8 cellular contexts compared by ENCODE assay signal in genomic region chr3:14144423-14145075, GRCh38. TPM values are rescaled to one million over a fixed set of nuclear protein-coding genes. Genes with fewer than 3 reads are reported as not detected.
DNase-seq lines count a peak whose midpoint lies in the region; ATAC-seq, FAIRE-seq and TF ChIP-seq lines count a peak whose summit lies in the region.

No MANE protein-coding gene starts in this region.

- H3K4me1 ChIP-seq in A549 (peaks cover 31% of the 10 kb centered on the region), left lung (peaks cover 25 to 41% of the 10 kb centered on the region in 2 donors)

- no peaks in the 10 kb centered on the region for H3K9me3 Mint-ChIP-seq in activated B cell treated with CpG ODN at 0.5 μM for 24 hours

- peak overlapping the region; percentile 57 for H3K4me3 Mint-ChIP-seq in activated B cell treated with CpG ODN at 0.5 μM for 24 hours

- H3K27me3 Mint-ChIP-seq in activated B cell treated with CpG ODN at 0.5 μM for 24 hours = no peaks in the 10 kb centered on the region

- DNase-seq in A549 (ENCODE audit: low read depth in 1 of 2, low spot score in 1 of 2) (peak; percentile 95 to 98), GM18507 (ENCODE audit: extremely low spot score, insufficient read length, low read depth) (peak; percentile 73), NCI-H2029 treated with DMSO at 0.1 percent for 48 hours (lab: John Stamatoyannopoulos, UW) (peak; percentile 97), activated B cell treated with CpG ODN at 0.5 μM for 24 hours (peak; percentile 33), left lung (peak in 1 of 2 donors; percentile 80)
- peak in 2 of 3 donors; percentile 14 to 34 for DNase-seq in stimulated activated CD4-positive, alpha-beta T cell treated with anti-CD3 and anti-CD28 coated beads, TNF-alpha, amount 100 ng/mL, for 48 hours (ENCODE audit: low read depth in 3 of 3)

- 15% methylated on average over 7 of the region's 7 CpGs for WGBS in A549 (ENCODE audit: missing lambda C conversion rate)

- no peak for TF ChIP-seq EP300 in A549 (IDR thresholded peaks at IDR 0.05)

- intact Hi-C loops in activated B cell treated with CpG ODN at 0.5 μM for 24 hours (cut with micrococcal nuclease) (loop anchor here (1.0 kb wide), 2 partner anchors 20 to 34 kb away; partner anchors contain the start of genes CHCHD4, LSM3 and XPC), left lung (cut with DNase I) (loop anchor here in 1 of 2 donors (2.0 kb wide), 1 partner anchor 34 kb away; the partner anchor contains the start of genes LSM3 and XPC)

- peak overlapping the region; percentile 81 for H3K4me2 ChIP-seq in A549

- TF ChIP-seq POLR2A in A549 (IDR thresholded peaks at IDR 0.05; ENCODE audit: low read length) = no peak

- TF ChIP-seq RAD21 in A549 (conservative IDR thresholded peaks at IDR 0.05 in 1 of 2, IDR thresholded peaks at IDR 0.05 in 1 of 2) = no peak

- POLR2A ChIA-PET in A549 (lab: Yijun Ruan, JAX) (interaction anchor here (0.6 to 4.6 kb wide), 5 partner anchors 15 to 34 kb away, joined by 3 to 35 read pairs (median 6); partner anchors contain the start of genes CHCHD4, LSM3, TMEM43 and XPC), activated B cell treated with CpG ODN at 0.5 μM for 24 hours (lab: Charles Lee) (interaction anchor here (1.0 to 1.8 kb wide), 2 partner anchors 20 to 34 kb away, joined by 8 to 16 read pairs; partner anchors contain the start of genes CHCHD4, LSM3, TMEM43 and XPC)

- CTCF ChIA-PET in A549 (lab: Yijun Ruan, JAX) = interaction anchor here (0.6 to 2.3 kb wide), 10 partner anchors 10 to 487 kb away, joined by 3 to 14 read pairs (median 4); partner anchors contain the start of genes CHCHD4 and TMEM43
- CTCF ChIA-PET in activated B cell treated with CpG ODN at 0.5 μM for 24 hours (lab: Charles Lee) = interaction anchor here (1.6 kb wide), 1 partner anchor 248 kb away, joined by 6 read pairs; no protein-coding TSS in a partner anchor

- no peak for TF ChIP-seq CTCF in A549 (IDR thresholded peaks at IDR 0.05)
- TF ChIP-seq CTCF in activated B cell treated with CpG ODN at 0.5 μM for 24 hours (IDR thresholded peaks at IDR 0.05) = no peak
- no peak for TF ChIP-seq CTCF in left lung (IDR thresholded peaks at IDR 0.05)

- no peaks in the 10 kb centered on the region for H3K27me3 ChIP-seq in left lung

- peaks cover 74% of the 10 kb centered on the region for H3K36me3 Mint-ChIP-seq in activated B cell treated with CpG ODN at 0.5 μM for 24 hours (ENCODE audit: low read depth)

- H3K4me3 ChIP-seq in A549 (peak overlapping the region; percentile 23; the same call in 1 of the 3 replicates), left lung (peak overlapping the region in 1 of 2 donors; percentile 21)

- H3K4me1 Mint-ChIP-seq in activated B cell treated with CpG ODN at 0.5 μM for 24 hours = peaks cover 20% of the 10 kb centered on the region

- H3K27ac ChIP-seq in A549 = peak overlapping the region; percentile 76 to 88
- H3K27ac ChIP-seq in left lung = peak overlapping the region; percentile 92 to 99

- no peak for FAIRE-seq in A549 (lab: Jason Lieb, UNC)
- FAIRE-seq in GM18507 (lab: Jason Lieb, UNC) = peak; percentile 78
- FAIRE-seq in colon (lab: Jason Lieb, UNC) = peak; percentile 36

- ATAC-seq in A549 (peak; percentile 70 to 81), HG02943 (IDR thresholded peaks at IDR 0.05; ENCODE audit: low read depth, unreplicated experiment) (peak; percentile 82), activated B cell treated with CpG ODN at 0.5 μM for 24 hours (ENCODE audit: low read depth) (peak; percentile 89), left lung (peak; percentile 81)

- peak overlapping the region; percentile 96 for H3K27ac Mint-ChIP-seq in activated B cell treated with CpG ODN at 0.5 μM for 24 hours

- peaks cover 0 to 71% of the 10 kb centered on the region in 2 donors for H3K36me3 ChIP-seq in left lung

- no peaks in the 10 kb centered on the region for H3K9me3 ChIP-seq in A549
- no peaks in the 10 kb centered on the region for H3K9me3 ChIP-seq in left lung

TF ChIP-seq in A549, 52 proteins besides CTCF, POLR2A, EP300 and RAD21 (continues in another document):
- TF ChIP-seq PBX3 (IDR thresholded peaks at IDR 0.05) (no peak), MYC (IDR thresholded peaks at IDR 0.05; ENCODE audit: borderline replicate concordance, low read length) (no peak), HOXA7 (CRISPR knock-in tag; IDR thresholded peaks at IDR 0.05) (no peak), FOSL2 (IDR thresholded peaks at IDR 0.05) (peak; percentile 86), FOSL2 (CRISPR knock-in tag; IDR thresholded peaks at IDR 0.05) (peak; percentile 97), JUN (IDR thresholded peaks at IDR 0.05) (peak in 1 of 2 experiments; percentile 55; a peak in 2 of 5 replicates), POLR2AphosphoS2 (conservative IDR thresholded peaks at IDR 0.05; ENCODE audit: low read length) (0 out of 2 replicates have a peak, but pooled peaks have one; percentile 62), GATA3 (IDR thresholded peaks at IDR 0.05; ENCODE audit: borderline replicate concordance) (peak; percentile 76; the same call in 1 of the 2 replicates), CHD2 (IDR thresholded peaks at IDR 0.05; ENCODE audit: low read length, partially characterized antibody) (no peak), SMC3 (IDR thresholded peaks at IDR 0.05) (no peak), KDM1A (IDR thresholded peaks at IDR 0.05; ENCODE audit: low read depth) (no peak), RNF2 (IDR thresholded peaks at IDR 0.05; ENCODE audit: borderline replicate concordance, low read depth) (no peak), EHMT2 (IDR thresholded peaks at IDR 0.05; ENCODE audit: low read depth) (no peak), MAZ (IDR thresholded peaks at IDR 0.05; ENCODE audit: borderline replicate concordance, low read depth, low read length) (no peak), ZSCAN20 (CRISPR knock-in tag; IDR thresholded peaks at IDR 0.05) (no peak), FOSB (CRISPR knock-in tag; IDR thresholded peaks at IDR 0.05) (no peak), NPAS2 (CRISPR knock-in tag; IDR thresholded peaks at IDR 0.05; ENCODE audit: borderline replicate concordance) (no peak), JUNB (IDR thresholded peaks at IDR 0.05) (peak; percentile 68), CEBPB (IDR thresholded peaks at IDR 0.05) (peak; percentile 65 to 86), CBX2 (IDR thresholded peaks at IDR 0.05; ENCODE audit: borderline replicate concordance, low read depth) (no peak)

RNA-seq across cellular contexts. Expression of gene TMEM43, which starts 19.7 kb away (rescaled TPM):
- 75.2 and 79.0 TPM in 2 replicates for polyA plus RNA-seq in A549 (2011; rRNA removed)
- polyA plus RNA-seq in A549 (2012; cell fraction: cytosol; rRNA removed) = 52.6 and 63.0 TPM in 2 replicates
- 95.4 and 111 TPM in 2 replicates for polyA plus RNA-seq in A549 (2012; cell fraction: nucleus; rRNA removed)
- 41.1 to 45.5 TPM (median 42.1 TPM) in 3 replicates for polyA plus RNA-seq in A549 (2017; fragmentation: RNase III; extraction: RNeasy Plus Mini Kit Qiagen cat#74134 plus additional on column Dnase treatment)
- polyA minus RNA-seq in A549 (2011; rRNA and poly(A)+ RNA removed) = 57.2 and 66.3 TPM in 2 replicates
- 30.7 and 32.3 TPM in 2 replicates for total RNA-seq in activated B cell treated with CpG ODN at 0.5 μM for 24 hours
- total RNA-seq in left lung = 100 to 1,000 TPM in 1 of 2 donors, 10 to 100 TPM in 1; 82.3 to 104 TPM

RNA-seq across cellular contexts. Expression of gene CHCHD4, which starts 19.9 kb away (rescaled TPM):
- polyA plus RNA-seq in A549 (2011; rRNA removed) (41.9 and 48.8 TPM in 2 replicates), A549 (2017; fragmentation: RNase III; extraction: RNeasy Plus Mini Kit Qiagen cat#74134 plus additional on column Dnase treatment) (35.1 to 37.6 TPM (median 37.3 TPM) in 3 replicates)
- polyA plus RNA-seq in A549 (2012; cell fraction: cytosol; rRNA removed) = 26.2 and 26.3 TPM in 2 replicates
- polyA plus RNA-seq in A549 (2012; cell fraction: nucleus; rRNA removed) = 5.8 and 9.1 TPM in 2 replicates
- polyA minus RNA-seq in A549 (2011; rRNA and poly(A)+ RNA removed) = 12.5 and 13.3 TPM in 2 replicates
- total RNA-seq in activated B cell treated with CpG ODN at 0.5 μM for 24 hours (9.2 and 9.8 TPM in 2 replicates), left lung (10 to 100 TPM in 1 of 2 donors, 1 to 10 TPM in 1; 9.6 to 13.6 TPM)

RNA-seq across cellular contexts. Expression of gene XPC, which starts 33.9 kb away (rescaled TPM):
- polyA plus RNA-seq in A549 (2011; rRNA removed) = 36.3 and 58.9 TPM in 2 replicates
- 21.1 and 22.1 TPM in 2 replicates for polyA plus RNA-seq in A549 (2012; cell fraction: cytosol; rRNA removed)
- 41.2 and 43.4 TPM in 2 replicates for polyA plus RNA-seq in A549 (2012; cell fraction: nucleus; rRNA removed)
- 33.8 to 35.4 TPM (median 34.4 TPM) in 3 replicates for polyA plus RNA-seq in A549 (2017; fragmentation: RNase III; extraction: RNeasy Plus Mini Kit Qiagen cat#74134 plus additional on column Dnase treatment)
- polyA minus RNA-seq in A549 (2011; rRNA and poly(A)+ RNA removed) = 33.0 and 37.9 TPM in 2 replicates
- 35.4 and 35.6 TPM in 2 replicates for total RNA-seq in activated B cell treated with CpG ODN at 0.5 μM for 24 hours
- total RNA-seq in left lung = 10 to 100 TPM; 23.9 to 31.8 TPM

RNA-seq across cellular contexts. Expression of gene LSM3, which starts 34.1 kb away (rescaled TPM):
- polyA plus RNA-seq in A549 (2011; rRNA removed) (11.8 and 23.9 TPM in 2 replicates), A549 (2017; fragmentation: RNase III; extraction: RNeasy Plus Mini Kit Qiagen cat#74134 plus additional on column Dnase treatment) (32.0 to 36.1 TPM (median 33.0 TPM) in 3 replicates)
- 6.5 and 9.1 TPM in 2 replicates for polyA plus RNA-seq in A549 (2012; cell fraction: cytosol; rRNA removed)
- 1.2 and 2.5 TPM in 2 replicates for polyA plus RNA-seq in A549 (2012; cell fraction: nucleus; rRNA removed)
- 1.8 and 2.4 TPM in 2 replicates for polyA minus RNA-seq in A549 (2011; rRNA and poly(A)+ RNA removed)
- total RNA-seq in activated B cell treated with CpG ODN at 0.5 μM for 24 hours (12.9 and 14.2 TPM in 2 replicates), left lung (10 to 100 TPM; 10.6 to 11.1 TPM)
